ENCODE assay signal across 2 cellular contexts in the genomic region with DNA sequence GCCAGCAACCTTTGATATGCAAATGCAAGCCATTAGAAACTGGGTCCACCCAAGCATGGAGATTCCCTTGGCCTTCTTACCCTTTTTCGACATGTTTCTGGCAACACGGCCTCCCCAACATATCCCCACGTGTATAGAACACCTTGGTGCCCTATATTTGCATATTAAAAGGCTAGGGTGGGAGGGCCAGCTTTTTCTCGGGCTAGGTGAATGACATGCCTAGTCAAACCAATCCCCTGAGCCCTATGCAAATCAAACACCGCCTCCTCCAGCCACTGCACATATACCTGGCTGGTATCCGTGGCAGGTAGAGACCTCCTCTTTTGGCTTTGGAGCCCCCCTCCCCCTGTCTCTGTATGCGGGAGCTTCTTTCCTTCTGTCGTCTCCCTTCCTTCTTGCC.
TF ChIP-seq lines count a peak whose summit lies in the region.

No MANE protein-coding gene starts in this region.

TF ChIP-seq in GM23338, 12 proteins besides CTCF, POLR2A, EP300 and RAD21:
- peak; percentile 42; the same call in 1 of the 2 replicates for TF ChIP-seq CREB1 (CRISPR knock-in tag; IDR thresholded peaks at IDR 0.05; ENCODE audit: low read depth)
- TF ChIP-seq, protein P1, sequence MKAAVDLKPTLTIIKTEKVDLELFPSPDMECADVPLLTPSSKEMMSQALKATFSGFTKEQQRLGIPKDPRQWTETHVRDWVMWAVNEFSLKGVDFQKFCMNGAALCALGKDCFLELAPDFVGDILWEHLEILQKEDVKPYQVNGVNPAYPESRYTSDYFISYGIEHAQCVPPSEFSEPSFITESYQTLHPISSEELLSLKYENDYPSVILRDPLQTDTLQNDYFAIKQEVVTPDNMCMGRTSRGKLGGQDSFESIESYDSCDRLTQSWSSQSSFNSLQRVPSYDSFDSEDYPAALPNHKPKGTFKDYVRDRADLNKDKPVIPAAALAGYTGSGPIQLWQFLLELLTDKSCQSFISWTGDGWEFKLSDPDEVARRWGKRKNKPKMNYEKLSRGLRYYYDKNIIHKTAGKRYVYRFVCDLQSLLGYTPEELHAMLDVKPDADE (IDR thresholded peaks at IDR 0.05): no peak
TF ChIP-seq in GM23338: peak in this region for 1.

TF ChIP-seq in K562, 482 proteins besides CTCF, POLR2A, EP300 and RAD21:
- TF ChIP-seq FOXA1 (IDR thresholded peaks at IDR 0.05; ENCODE audit: borderline replicate concordance) (no peak), SMC3 (conservative IDR thresholded peaks at IDR 0.05; ENCODE audit: insufficient read depth, low read depth, low read length) (no peak), ZBTB8A (IDR thresholded peaks at IDR 0.05; ENCODE audit: partially characterized antibody) (no peak)
- TF ChIP-seq, protein P2, sequence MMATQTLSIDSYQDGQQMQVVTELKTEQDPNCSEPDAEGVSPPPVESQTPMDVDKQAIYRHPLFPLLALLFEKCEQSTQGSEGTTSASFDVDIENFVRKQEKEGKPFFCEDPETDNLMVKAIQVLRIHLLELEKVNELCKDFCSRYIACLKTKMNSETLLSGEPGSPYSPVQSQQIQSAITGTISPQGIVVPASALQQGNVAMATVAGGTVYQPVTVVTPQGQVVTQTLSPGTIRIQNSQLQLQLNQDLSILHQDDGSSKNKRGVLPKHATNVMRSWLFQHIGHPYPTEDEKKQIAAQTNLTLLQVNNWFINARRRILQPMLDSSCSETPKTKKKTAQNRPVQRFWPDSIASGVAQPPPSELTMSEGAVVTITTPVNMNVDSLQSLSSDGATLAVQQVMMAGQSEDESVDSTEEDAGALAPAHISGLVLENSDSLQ (IDR thresholded peaks at IDR 0.05): peak; percentile 25; the same call in 1 of the 2 replicates
TF ChIP-seq in K562: peak in this region for 1.
